Comparison of ENCODE assay signal across 19 cellular contexts in genomic region chr7:45670227-45670626, GRCh38.
"Had no signal": no experiment of that assay in that cellular context is flagged by ENCODE, and none has a peak within 500 bp of the region (broad histone marks: within the 10 kb centered on the region; RNA-seq: fewer than 3 reads in every experiment).

No MANE protein-coding gene starts in this region.

- H3K4me2 ChIP-seq: hepatocyte had no signal

- H3K36me3 ChIP-seq: cardiac muscle cell, lower lobe of right lung, neutrophil, transverse colon had no signal

- H3K79me2 ChIP-seq: hepatocyte, parathyroid adenoma had no signal

- DNase-seq: activated CD4-positive, alpha-beta T cell treated with anti-CD3 and anti-CD28 coated beads, Interleukin-2, amount 10 ng/mL, durations not matched to agents 7 days and 5 days; activated CD4-positive, CD25-positive, alpha-beta regulatory T cell; activated naive CD4-positive, alpha-beta T cell; activated naive CD8-positive, alpha-beta T cell treated with anti-CD3 and anti-CD28 coated beads for 36 hours; activated T-cell treated with anti-CD3 and anti-CD28 coated beads, Interleukin-2, amount 50 U/mL, for 1 hour; amniotic stem cell; effector memory CD8-positive, alpha-beta T cell; foreskin fibroblast; left cardiac atrium; lower lobe of right lung; stimulated activated CD4-positive, alpha-beta T cell treated with anti-CD3 and anti-CD28 coated beads, Interleukin-12 subunit alpha, Interleukin-12 subunit beta, amount 100 ng/mL, for 4 hours; stimulated activated naive CD8-positive, alpha-beta T cell treated with anti-CD3 and anti-CD28 coated beads, Interleukin-15, Interleukin-2, amounts not matched to agents 100 U/mL and 50 U/mL, for 24 hours; transverse colon had no signal

- H3K27me3 ChIP-seq: cardiac muscle cell, hepatocyte, transverse colon had no signal

- H3K4me3 ChIP-seq: cardiac muscle cell, hepatocyte, lower lobe of right lung, transverse colon had no signal

- ATAC-seq: activated T-helper 17 cell treated with anti-CD3 and anti-CD28 coated beads, Interleukin-2, amount 50 U/mL, for 72 hours; effector memory CD8-positive, alpha-beta T cell; left cardiac atrium; lower lobe of right lung; natural killer cell treated with Interleukin-12 subunit alpha and Interleukin-12 subunit beta and Interleukin-15 and Interleukin-18, amount 100 ng/mL, for 72 hours; stimulated activated naive CD8-positive, alpha-beta T cell treated with anti-CD3 and anti-CD28 coated beads, Interleukin-15, Interleukin-2, amounts not matched to agents 100 U/mL and 50 U/mL, for 24 hours had no signal

- H3K4me1 ChIP-seq: lower lobe of right lung, parathyroid adenoma, transverse colon had no signal

- H3K27ac ChIP-seq: cardiac muscle cell, hepatocyte, lower lobe of right lung, neutrophil, parathyroid adenoma, transverse colon had no signal

- H3K9me3 ChIP-seq: lower lobe of right lung, neutrophil, transverse colon had no signal

- H3K9ac ChIP-seq: parathyroid adenoma had no signal

- H2AFZ ChIP-seq: hepatocyte, parathyroid adenoma had no signal
